Comparison of ENCODE assay signal across 20 cellular contexts in the genomic region with DNA sequence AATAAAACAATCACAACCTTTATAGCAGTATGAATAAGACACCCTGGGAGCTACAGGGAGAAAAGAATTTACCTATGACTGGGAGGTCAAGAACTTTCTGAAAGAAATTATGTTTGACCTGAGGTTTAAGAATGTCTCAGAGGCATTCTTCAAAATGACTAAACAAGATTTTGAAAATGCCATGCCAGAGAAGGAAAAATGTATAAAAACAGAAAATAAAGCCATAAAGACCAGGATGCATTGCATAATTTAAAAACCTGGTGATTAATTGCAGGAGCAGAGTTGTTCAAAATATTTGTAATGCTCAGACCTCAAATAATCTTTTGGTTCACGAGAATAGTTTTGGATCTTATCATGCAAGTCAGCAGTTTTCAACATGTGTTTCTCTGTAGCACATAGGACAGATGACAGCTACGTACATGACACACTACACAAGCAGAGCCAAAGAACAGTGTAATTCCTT.
DNase-seq lines count a peak whose midpoint lies in the region; ATAC-seq, FAIRE-seq and TF ChIP-seq lines count a peak whose summit lies in the region.
"Had no signal": no experiment of that assay in that cellular context is flagged by ENCODE, and none has a peak within 500 bp of the region (broad histone marks: within the 10 kb centered on the region; RNA-seq: fewer than 3 reads in every experiment).

No MANE protein-coding gene starts in this region.

- WGBS in HepG2 (ENCODE audit: low lambda C conversion rate): 35% methylated on average over 2 of the region's 2 CpGs
- 52% methylated on average over 2 of the region's 2 CpGs for WGBS in right lobe of liver (ENCODE audit: insufficient coverage, low coverage, low lambda C conversion rate, missing lambda C conversion rate)
- 13 to 21% (median 16%) methylated on average over 2 of the region's 2 CpGs for WGBS in heart left ventricle, 4 donors

- no peak overlapping the region for H3K4me3 ChIP-seq in HepG2 (replicated peaks in 1 of 3; ENCODE audit: insufficient read depth in 1 of 3, low read depth in 2 of 3, low read length in 3 of 3)
- H3K4me3 ChIP-seq in right lobe of liver: no peak overlapping the region
- no peak overlapping the region for H3K4me3 ChIP-seq in astrocyte of the spinal cord (ENCODE audit: low read depth, low read length)
- H3K4me3 ChIP-seq in heart left ventricle: no peak overlapping the region
- H3K4me3 ChIP-seq: gastrocnemius medialis had no signal

- TF ChIP-seq POLR2A in HepG2 (IDR thresholded peaks at IDR 0.05; ENCODE audit: insufficient read depth in 1 of 2, low read depth in 2 of 2, low read length in 2 of 2): no peak
- no peak for TF ChIP-seq POLR2A in right lobe of liver (IDR thresholded peaks at IDR 0.05)
- no peak for TF ChIP-seq POLR2A in heart left ventricle (IDR thresholded peaks at IDR 0.05)

- no peak overlapping the region for H3K27ac ChIP-seq in HepG2 (ENCODE audit: extremely low read length, insufficient read depth, low read length)
- H3K27ac ChIP-seq in right lobe of liver: no peak overlapping the region
- no peak overlapping the region for H3K27ac ChIP-seq in heart left ventricle
- H3K27ac ChIP-seq: gastrocnemius medialis, HL-60 had no signal

- H2AFZ ChIP-seq in HepG2 (ENCODE audit: low read length): no peak overlapping the region

- no peaks in the 10 kb centered on the region for H4K20me1 ChIP-seq in HepG2 (ENCODE audit: insufficient read depth, low read length)

- no peaks in the 10 kb centered on the region for H3K9me3 ChIP-seq in HepG2 (ENCODE audit: low read length)
- no peaks in the 10 kb centered on the region for H3K9me3 ChIP-seq in right lobe of liver
- peaks cover 0 to 20% (median 0%) of the 10 kb centered on the region in 12 donors for H3K9me3 ChIP-seq in heart left ventricle
- H3K9me3 ChIP-seq: gastrocnemius medialis had no signal

- CTCF ChIA-PET in HepG2 (lab: Yijun Ruan, JAX; ENCODE audit: low intra/inter-chr PET ratio, low total read pairs): no interaction called here

- no peaks in the 10 kb centered on the region for H3K27me3 ChIP-seq in HepG2 (ENCODE audit: control insufficient read depth in 1 of 2, insufficient read depth in 2 of 2, low read length in 2 of 2)
- H3K27me3 ChIP-seq in right lobe of liver: no peaks in the 10 kb centered on the region
- no peaks in the 10 kb centered on the region for H3K27me3 ChIP-seq in heart left ventricle
- H3K27me3 ChIP-seq: gastrocnemius medialis had no signal

- no peak for TF ChIP-seq CTCF in HepG2 (CRISPR knock-in tag; IDR thresholded peaks at IDR 0.05)
- TF ChIP-seq CTCF in right lobe of liver (IDR thresholded peaks at IDR 0.05): no peak
- no peak for TF ChIP-seq CTCF in astrocyte of the spinal cord (IDR thresholded peaks at IDR 0.05; ENCODE audit: low read depth, low read length)
- TF ChIP-seq CTCF in heart left ventricle (IDR thresholded peaks at IDR 0.05): no peak

- BruUV-seq in HepG2 (replicated peaks; lab: Mats Ljungman, UMichigan): no TSS peak

- TF ChIP-seq RAD21 in HepG2 (CRISPR knock-in tag; IDR thresholded peaks at IDR 0.05): no peak

- H3K9ac ChIP-seq in HepG2 (ENCODE audit: insufficient read depth, low read depth, low read length): no peak overlapping the region

- TF ChIP-seq EP300 in HepG2 (IDR thresholded peaks at IDR 0.05; ENCODE audit: low read depth in 2 of 2, low read length in 2 of 2) (no peak), HepG2 (CRISPR knock-in tag; IDR thresholded peaks at IDR 0.05; ENCODE audit: borderline replicate concordance) (no peak)

- intact Hi-C loops in HepG2 (cut with micrococcal nuclease; ENCODE audit: unreplicated experiment) (no loop called here), right lobe of liver (cut with DNase I) (no loop called here), heart left ventricle (cut with DNase I) (no loop called here)

- POLR2A ChIA-PET in HepG2 (lab: Yijun Ruan, JAX): no interaction called here

- DNase-seq in HepG2 (ENCODE audit: low spot score): no peak
- no peak for DNase-seq in right lobe of liver
- DNase-seq in astrocyte of the spinal cord (ENCODE audit: low read depth, low spot score): peak; percentile 46
- DNase-seq in heart left ventricle: no peak
- DNase-seq in NCI-H69 (lab: John Stamatoyannopoulos, UW): no peak
- DNase-seq in NCI-H146 treated with DMSO at 0.1 percent for 48 hours (lab: John Stamatoyannopoulos, UW; ENCODE audit: unreplicated experiment): no peak
- DNase-seq in activated CD4-positive, alpha-beta T cell treated with anti-CD3 and anti-CD28 coated beads, Interleukin-2, amount 50 U/mL, for 48 hours: no peak
- DNase-seq: activated CD4-positive, CD25-positive, alpha-beta regulatory T cell treated with anti-CD3 and anti-CD28 coated beads, Interleukin-2, amount 50 U/mL, for 72 hours; activated CD8-positive, alpha-beta memory T cell treated with anti-CD3 and anti-CD28 coated beads, Interleukin-2, amount 50 U/mL, for 4 hours; activated gamma-delta T cell treated with Interleukin-2 at 50 U/mL for 16 hours; COR-L47; effector CD8-positive, alpha-beta T cell; gastrocnemius medialis; Kasumi-1; NCI-H1436; NCI-H345; posterior cingulate gyrus; stimulated activated naive CD8-positive, alpha-beta T cell treated with anti-CD3 and anti-CD28 coated beads, Interleukin-15, Interleukin-2, amounts not matched to agents 100 U/mL and 50 U/mL, for 24 hours had no signal

- no peak overlapping the region for H3K4me2 ChIP-seq in HepG2 (ENCODE audit: low read depth, low read length)

- in situ Hi-C loops in HepG2 (cut with HindIII; ENCODE audit: extremely low pct_ligation_motif_present, low pct_unique_long_range_greater_than_20kb) (no loop called here), astrocyte of the spinal cord (cut with HindIII; ENCODE audit: low sequenced_read_pairs) (no loop called here)

- H3K36me3 ChIP-seq in HepG2 (replicated peaks in 1 of 2; ENCODE audit: control insufficient read depth in 1 of 2, insufficient read depth in 2 of 2, low read length in 2 of 2) (no peaks in the 10 kb centered on the region), right lobe of liver (no peaks in the 10 kb centered on the region), heart left ventricle (no peaks in the 10 kb centered on the region)
- H3K36me3 ChIP-seq: gastrocnemius medialis had no signal

- H3K4me1 ChIP-seq in HepG2 (ENCODE audit: insufficient read depth, low read length) (no peaks in the 10 kb centered on the region), right lobe of liver (no peaks in the 10 kb centered on the region), heart left ventricle (peaks cover 0 to 6% (median 0%) of the 10 kb centered on the region in 12 donors)
- H3K4me1 ChIP-seq: gastrocnemius medialis had no signal

- ATAC-seq in HepG2 (no peak), right lobe of liver (no peak), heart left ventricle (peak in 3 of 4 donors; percentile 61 to 65 (median 61)), GM19351 (IDR thresholded peaks at IDR 0.05; ENCODE audit: unreplicated experiment) (no peak)
- ATAC-seq: gastrocnemius medialis; stimulated activated naive CD8-positive, alpha-beta T cell treated with anti-CD3 and anti-CD28 coated beads, Interleukin-15, Interleukin-2, amounts not matched to agents 100 U/mL and 50 U/mL, for 24 hours had no signal

- no peak for FAIRE-seq in HepG2 (lab: Jason Lieb, UNC)

- H3K79me2 ChIP-seq in HepG2 (ENCODE audit: insufficient read depth, low read length): no peaks in the 10 kb centered on the region

TF ChIP-seq in HepG2, 621 proteins besides CTCF, POLR2A, EP300 and RAD21:
- TF ChIP-seq MAFF (IDR thresholded peaks at IDR 0.05; ENCODE audit: low read depth, low read length) (peak; percentile 63), MAFK (conservative IDR thresholded peaks at IDR 0.05 in 1 of 2, IDR thresholded peaks at IDR 0.05 in 1 of 2; ENCODE audit: low read length in 2 of 2) (peak; percentile 74 to 77), ZNF451 (CRISPR knock-in tag; IDR thresholded peaks at IDR 0.05) (no peak)
TF ChIP-seq in HepG2: peak in this region for 2.

Comparison
In these comparisons a context has a peak if more than half of its experiments do, and no peak if none do; other contexts are left out.
1. ATAC-seq: peak in heart left ventricle (3 of 4); none in HepG2 (single experiment), right lobe of liver (0 of 4) and GM19351 (single experiment).